1 cellular context compared by ENCODE assay signal in genomic region chr14:23469127-23469905, GRCh38.
TF ChIP-seq lines count a peak whose summit lies in the region.

Gene NGDN, plus strand, starts transcription at chr14:23469703. Its CDS starts 13 bp downstream, at chr14:23469716.

TF ChIP-seq in HepG2, 621 proteins besides CTCF, POLR2A, EP300 and RAD21 (continued from another document and continues in another):
- TF ChIP-seq KIAA2018 (CRISPR knock-in tag; IDR thresholded peaks at IDR 0.05; ENCODE audit: borderline replicate concordance) (no peak), SMAD9 (CRISPR knock-in tag; IDR thresholded peaks at IDR 0.05) (peak; percentile 93; the same call in 1 of the 2 replicates), FOXA1 (IDR thresholded peaks at IDR 0.05) (no peak), FOXA1 (CRISPR knock-in tag; IDR thresholded peaks at IDR 0.05) (no peak; the same call in none of the 2 replicates), NFATC3 (CRISPR knock-in tag; IDR thresholded peaks at IDR 0.05) (no peak; the same call in 1 of the 2 replicates), ZNF639 (CRISPR knock-in tag; conservative IDR thresholded peaks at IDR 0.05) (peak; percentile 89), ZNF263 (CRISPR knock-in tag; IDR thresholded peaks at IDR 0.05) (peak; percentile 51), KLF13 (CRISPR knock-in tag; IDR thresholded peaks at IDR 0.05) (peak; percentile 95), PATZ1 (CRISPR knock-in tag; IDR thresholded peaks at IDR 0.05) (peak; percentile 20; the same call in 1 of the 2 replicates), SAP130 (CRISPR knock-in tag; IDR thresholded peaks at IDR 0.05; ENCODE audit: low read depth) (peak; percentile 96), ZNF761 (CRISPR knock-in tag; conservative IDR thresholded peaks at IDR 0.05) (0 out of 2 replicates have a peak, but pooled peaks have one; percentile 79), RFXANK (CRISPR knock-in tag; IDR thresholded peaks at IDR 0.05) (peak; percentile 97), ZNF335 (CRISPR knock-in tag; IDR thresholded peaks at IDR 0.05) (peak; percentile 63; the same call in 1 of the 2 replicates), ZNF879 (CRISPR knock-in tag; IDR thresholded peaks at IDR 0.05) (no peak), TBX3 (IDR thresholded peaks at IDR 0.05; ENCODE audit: borderline replicate concordance) (peak; percentile 49; the same call in 1 of the 2 replicates), YEATS2 (CRISPR knock-in tag; IDR thresholded peaks at IDR 0.05; ENCODE audit: borderline replicate concordance) (peak; percentile 99), UBTF (CRISPR knock-in tag; IDR thresholded peaks at IDR 0.05) (peak; percentile 64; the same call in 1 of the 2 replicates), BCL3 (CRISPR knock-in tag; IDR thresholded peaks at IDR 0.05) (peak; percentile 7), MLX (CRISPR knock-in tag; IDR thresholded peaks at IDR 0.05) (no peak; the same call in 1 of the 2 replicates), RXRB (CRISPR knock-in tag; IDR thresholded peaks at IDR 0.05; ENCODE audit: borderline replicate concordance) (peak; percentile 51), ZNF691 (CRISPR knock-in tag; IDR thresholded peaks at IDR 0.05; ENCODE audit: borderline replicate concordance, low read depth) (no peak), NFE2 (CRISPR knock-in tag; IDR thresholded peaks at IDR 0.05) (no peak), MTERF4 (CRISPR knock-in tag; IDR thresholded peaks at IDR 0.05) (peak; percentile 95), JDP2 (CRISPR knock-in tag; IDR thresholded peaks at IDR 0.05; ENCODE audit: borderline replicate concordance) (no peak), PRMT3 (CRISPR knock-in tag; IDR thresholded peaks at IDR 0.05; ENCODE audit: borderline replicate concordance, low read depth) (no peak; the same call in 1 of the 2 replicates), MED8 (CRISPR knock-in tag; IDR thresholded peaks at IDR 0.05; ENCODE audit: insufficient replicate concordance) (no peak), TFE3 (CRISPR knock-in tag; IDR thresholded peaks at IDR 0.05) (peak; percentile 61; the same call in 1 of the 2 replicates), ZNF296 (CRISPR knock-in tag; conservative IDR thresholded peaks at IDR 0.05) (peak; percentile 95), AGO2 (optimal IDR thresholded peaks at IDR 0.05; ENCODE audit: low read depth, low read length) (no peak), PHB2 (IDR thresholded peaks at IDR 0.05; ENCODE audit: partially characterized antibody) (no peak), ZNF619 (CRISPR knock-in tag; IDR thresholded peaks at IDR 0.05) (peak; percentile 92; the same call in 1 of the 2 replicates), KLF6 (CRISPR knock-in tag; IDR thresholded peaks at IDR 0.05) (peak; percentile 86; the same call in 1 of the 2 replicates), ZNF839 (CRISPR knock-in tag; IDR thresholded peaks at IDR 0.05; ENCODE audit: borderline replicate concordance) (peak; percentile 79), SMAD3 (CRISPR knock-in tag; IDR thresholded peaks at IDR 0.05) (peak; percentile 98), SMARCC2 (IDR thresholded peaks at IDR 0.05) (no peak), PHF8 (CRISPR knock-in tag; IDR thresholded peaks at IDR 0.05) (peak; percentile 100), E2F1 (CRISPR knock-in tag; IDR thresholded peaks at IDR 0.05) (no peak; the same call in 1 of the 2 replicates), ZNF451 (CRISPR knock-in tag; IDR thresholded peaks at IDR 0.05) (peak; percentile 91)
